ENCODE assay signal across 10 cellular contexts in genomic region chr17:64326420-64327054, GRCh38.
A peak's percentile ranks its signal among the peaks of the same experiment; 100 is the strongest.
DNase-seq lines count a peak whose midpoint lies in the region; ATAC-seq, FAIRE-seq and TF ChIP-seq lines count a peak whose summit lies in the region.
"Had no signal": no experiment of that assay in that cellular context is flagged by ENCODE, and none has a peak within 500 bp of the region (broad histone marks: within the 10 kb centered on the region; RNA-seq: fewer than 3 reads in every experiment).

No MANE protein-coding gene starts in this region.

- no peaks in the 10 kb centered on the region for H3K36me3 Mint-ChIP-seq in chondrocyte (ENCODE audit: low read depth)
- H3K36me3 Mint-ChIP-seq: brain had no signal

- FAIRE-seq in A549 (lab: Jason Lieb, UNC) (no peak), urothelium cell line (lab: Jason Lieb, UNC) (no peak)

- H3K4me1 ChIP-seq in A549: 0 out of 3 replicates have a peak, but pooled peaks cover under 1% of the 10 kb centered on the region

- no peak overlapping the region for H3K4me2 ChIP-seq in A549

- H3K9me3 ChIP-seq in A549: no peaks in the 10 kb centered on the region

- TF ChIP-seq EP300 in A549 (IDR thresholded peaks at IDR 0.05): peak; percentile 19 to 69; a peak in 2 of 5 replicates

- no peak for TF ChIP-seq CTCF in A549 (IDR thresholded peaks at IDR 0.05)
- no peak for TF ChIP-seq CTCF in chondrocyte (IDR thresholded peaks at IDR 0.05)
- no peak for TF ChIP-seq CTCF in GM10248 (IDR thresholded peaks at IDR 0.05; ENCODE audit: control extremely low read depth, extremely low read depth, low read depth, missing control alignments)

- CTCF ChIA-PET in A549 (lab: Yijun Ruan, JAX): interaction anchor here (0.5 to 3.6 kb wide), 9 partner anchors 11 to 306 kb away, joined by 3 to 37 read pairs (median 5); partner anchors contain the start of gene ICAM2
- CTCF ChIA-PET in GM10248 (lab: Yijun Ruan, JAX): interaction anchor here (1.0 to 11.0 kb wide), 3 partner anchors 92 to 322 kb away, joined by 3 to 125 read pairs (median 35); no protein-coding TSS in a partner anchor

- peak overlapping the region; percentile 46 for H3K27ac Mint-ChIP-seq in chondrocyte (ENCODE audit: unreplicated experiment)

- DNase-seq in A549 (ENCODE audit: low read depth in 1 of 2, low spot score in 1 of 2): peak in 1 of 2 experiments; percentile 38
- DNase-seq in NCI-H226: peak; percentile 70
- DNase-seq in chondrocyte (ENCODE audit: low spot score): no peak
- DNase-seq in midbrain (lab: John Stamatoyannopoulos, UW): peak; percentile 28
- no peak for DNase-seq in GM19238 (ENCODE audit: insufficient read length, low spot score)
- DNase-seq in GM10248 (ENCODE audit: extremely low spot score): no peak
- DNase-seq in urothelium cell line (ENCODE audit: low spot score): no peak
- DNase-seq: CD4-positive, CD25-positive, alpha-beta regulatory T cell had no signal

- TF ChIP-seq RAD21 in A549 (conservative IDR thresholded peaks at IDR 0.05 in 1 of 2, IDR thresholded peaks at IDR 0.05 in 1 of 2): no peak

- peak; percentile 7; the same call in 1 of the 2 replicates for TF ChIP-seq POLR2A in A549 (IDR thresholded peaks at IDR 0.05; ENCODE audit: low read length)

- H3K4me3 Mint-ChIP-seq in chondrocyte (ENCODE audit: unreplicated experiment): no peak overlapping the region
- H3K4me3 Mint-ChIP-seq: brain; CD4-positive, CD25-positive, alpha-beta regulatory T cell had no signal

- H3K27ac ChIP-seq in A549: peak overlapping the region in 1 of 2 experiments; percentile 52; a peak in 3 of 6 replicates

- POLR2A ChIA-PET in A549 (lab: Yijun Ruan, JAX) (no interaction called here), GM10248 (lab: Yijun Ruan, JAX) (no interaction called here)

- H3K4me1 Mint-ChIP-seq in chondrocyte (ENCODE audit: low read depth): peaks cover 16% of the 10 kb centered on the region

- no peaks in the 10 kb centered on the region for H3K27me3 Mint-ChIP-seq in chondrocyte (ENCODE audit: low read depth)

- ATAC-seq in A549: peak in 1 of 2 experiments; percentile 26; a peak in 2 of 6 replicates
- ATAC-seq in HG02973 (IDR thresholded peaks at IDR 0.05; ENCODE audit: unreplicated experiment): no peak

- H3K4me3 ChIP-seq in A549: no peak overlapping the region

- WGBS in A549 (ENCODE audit: missing lambda C conversion rate): 50% methylated on average over 7 of the region's 7 CpGs

- no peaks in the 10 kb centered on the region for H3K9me3 Mint-ChIP-seq in chondrocyte (ENCODE audit: low read depth)
- H3K9me3 Mint-ChIP-seq: brain; CD4-positive, CD25-positive, alpha-beta regulatory T cell had no signal

TF ChIP-seq in A549, 52 proteins besides CTCF, POLR2A, EP300 and RAD21:
- TF ChIP-seq, protein P1, sequence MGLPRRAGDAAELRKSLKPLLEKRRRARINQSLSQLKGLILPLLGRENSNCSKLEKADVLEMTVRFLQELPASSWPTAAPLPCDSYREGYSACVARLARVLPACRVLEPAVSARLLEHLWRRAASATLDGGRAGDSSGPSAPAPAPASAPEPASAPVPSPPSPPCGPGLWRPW (IDR thresholded peaks at IDR 0.05): no peak
- peak in 1 of 2 experiments; percentile 37; a peak in 1 of 4 replicates for TF ChIP-seq CEBPB (IDR thresholded peaks at IDR 0.05)

Comparison
In these comparisons a context has a peak if more than half of its experiments do, and no peak if none do; other contexts are left out.
1. DNase-seq: peak in NCI-H226 (single experiment) and midbrain (single experiment); none in chondrocyte (single experiment), GM19238 (single experiment), GM10248 (single experiment) and urothelium cell line (single experiment).